ENCODE assay signal across 8 cellular contexts in genomic region chr14:44846232-44846824, GRCh38.
A peak's percentile ranks its signal among the peaks of the same experiment; 100 is the strongest.
DNase-seq lines count a peak whose midpoint lies in the region; ATAC-seq and TF ChIP-seq lines count a peak whose summit lies in the region.

No MANE protein-coding gene starts in this region.

- H3K36me3 ChIP-seq in GM06990 (ENCODE audit: control insufficient read depth, insufficient read depth, low read length): no peaks in the 10 kb centered on the region
- H3K36me3 ChIP-seq in thyroid gland: no peaks in the 10 kb centered on the region

- no peaks in the 10 kb centered on the region for H3K36me3 Mint-ChIP-seq in activated CD8-positive, alpha-beta T cell treated with anti-CD3 and anti-CD28 coated beads for 36 hours (ENCODE audit: low read depth)

- H3K4me3 ChIP-seq in AG04450 (ENCODE audit: low read depth, low read length) (no peak overlapping the region), GM06990 (replicated peaks; ENCODE audit: low read depth, low read length) (no peak overlapping the region), thyroid gland (replicated peaks in 1 of 3) (no peak overlapping the region)

- intact Hi-C loops in activated CD8-positive, alpha-beta T cell treated with anti-CD3 and anti-CD28 coated beads for 36 hours (cut with micrococcal nuclease): no loop called here
- intact Hi-C loops in thyroid gland (cut with DNase I): no loop called here

- CTCF ChIA-PET in AG04450 (lab: Charles Lee): interaction anchor here (0.6 to 2.5 kb wide), 22 partner anchors 8 to 1604 kb away, joined by 3 to 18 read pairs (median 4); a partner anchor contains a TSS
- CTCF ChIA-PET in activated CD8-positive, alpha-beta T cell treated with anti-CD3 and anti-CD28 coated beads for 36 hours (lab: Charles Lee): interaction anchor here (0.9 to 3.3 kb wide), 22 partner anchors 8 to 423 kb away, joined by 3 to 12 read pairs (median 4); no protein-coding TSS in a partner anchor

- TF ChIP-seq CTCF in AG04450 (IDR thresholded peaks at IDR 0.05; ENCODE audit: low read depth, low read length) (peak; percentile 93), GM06990 (IDR thresholded peaks at IDR 0.05; ENCODE audit: insufficient read depth, low read length, poor library complexity, severe bottlenecking) (peak; percentile 86), thyroid gland (IDR thresholded peaks at IDR 0.05) (peak; percentile 35 to 83 (median 72))
- peak; percentile 84 for TF ChIP-seq CTCF in activated CD8-positive, alpha-beta T cell treated with anti-CD3 and anti-CD28 coated beads for 36 hours (IDR thresholded peaks at IDR 0.05)

- POLR2A ChIA-PET in AG04450 (lab: Yijun Ruan, JAX): no interaction called here
- POLR2A ChIA-PET in activated CD8-positive, alpha-beta T cell treated with anti-CD3 and anti-CD28 coated beads for 36 hours (lab: Charles Lee): no interaction called here

- no peak overlapping the region for H3K4me3 Mint-ChIP-seq in activated CD8-positive, alpha-beta T cell treated with anti-CD3 and anti-CD28 coated beads for 36 hours

- H3K4me1 Mint-ChIP-seq in activated CD8-positive, alpha-beta T cell treated with anti-CD3 and anti-CD28 coated beads for 36 hours (ENCODE audit: low read depth): no peaks in the 10 kb centered on the region

- TF ChIP-seq POLR2A in thyroid gland (IDR thresholded peaks at IDR 0.05): no peak

- peak; percentile 66 for ATAC-seq in HG02623 (IDR thresholded peaks at IDR 0.05; ENCODE audit: unreplicated experiment)
- ATAC-seq in activated CD8-positive, alpha-beta T cell treated with anti-CD3 and anti-CD28 coated beads for 36 hours: peak; percentile 69

- H3K27ac Mint-ChIP-seq in activated CD8-positive, alpha-beta T cell treated with anti-CD3 and anti-CD28 coated beads for 36 hours: no peak overlapping the region

- 21 to 26% methylated on average over 4 of the region's 4 CpGs for WGBS in thyroid gland, 2 donors

- H3K27ac ChIP-seq in AG04450 (ENCODE audit: low read depth, low read length) (no peak overlapping the region), thyroid gland (no peak overlapping the region)

- H3K4me1 ChIP-seq in thyroid gland: no peaks in the 10 kb centered on the region

- H3K27me3 Mint-ChIP-seq in activated CD8-positive, alpha-beta T cell treated with anti-CD3 and anti-CD28 coated beads for 36 hours: peaks cover 5% of the 10 kb centered on the region

- H3K27me3 ChIP-seq in AG04450 (ENCODE audit: control insufficient read depth, insufficient read depth, low read length) (no peaks in the 10 kb centered on the region), GM06990 (replicated peaks; ENCODE audit: control insufficient read depth, insufficient read depth, low read length) (no peaks in the 10 kb centered on the region), thyroid gland (no peaks in the 10 kb centered on the region)

- DNase-seq in AG04450 (ENCODE audit: low read depth, low spot score) (peak; percentile 24), GM06990 (ENCODE audit: extremely low read depth, insufficient read length) (no peak), NCI-H1930 (lab: John Stamatoyannopoulos, UW) (peak; percentile 1 to 14), iPS-NIHi7 (ENCODE audit: extremely low spot score) (peak; percentile 28), thyroid gland (no peak), epidermal melanocyte (ENCODE audit: insufficient read length, low spot score) (no peak)
- peak; percentile 4 for DNase-seq in activated CD8-positive, alpha-beta T cell treated with anti-CD3 and anti-CD28 coated beads for 36 hours

- H3K9me3 ChIP-seq in AG04450 (ENCODE audit: control insufficient read depth, insufficient read depth, low read length) (no peaks in the 10 kb centered on the region), thyroid gland (no peaks in the 10 kb centered on the region)

- no peaks in the 10 kb centered on the region for H3K9me3 Mint-ChIP-seq in activated CD8-positive, alpha-beta T cell treated with anti-CD3 and anti-CD28 coated beads for 36 hours

Comparison
In these comparisons a context has a peak if more than half of its experiments do, and no peak if none do; other contexts are left out.
1. DNase-seq: peak in AG04450 (single experiment), NCI-H1930 (2 of 2), activated CD8-positive, alpha-beta T cell treated with anti-CD3 and anti-CD28 coated beads for 36 hours (single experiment) and iPS-NIHi7 (single experiment); none in GM06990 (single experiment), thyroid gland (0 of 2) and epidermal melanocyte (single experiment).
2. Peak in every context shown above with its lines, with median percentiles within 50 percentile points of each other: CTCF ChIP-seq.